7 cellular contexts compared by ENCODE assay signal in genomic region chr18:34923911-34924310, GRCh38.
"Had no signal": no experiment of that assay in that cellular context is flagged by ENCODE, and none has a peak within 500 bp of the region (broad histone marks: within the 10 kb centered on the region; RNA-seq: fewer than 3 reads in every experiment).

No MANE protein-coding gene starts in this region.

- FAIRE-seq: HepG2, HTR-8/SVneo, K562 had no signal

- DNase-seq: IMR-90, KBM-7, KG1 had no signal

- H3K27ac ChIP-seq: HL-60 had no signal

- ATAC-seq: HepG2, K562 had no signal

- H3K4me3 ChIP-seq: K562 had no signal
